ENCODE assay signal across 8 cellular contexts in genomic region chr2:222318026-222318711, GRCh38. TPM values are rescaled to one million over a fixed set of nuclear protein-coding genes. Genes with fewer than 3 reads are reported as not detected.
A peak's percentile ranks its signal among the peaks of the same experiment; 100 is the strongest.
DNase-seq lines count a peak whose midpoint lies in the region; ATAC-seq and TF ChIP-seq lines count a peak whose summit lies in the region.

No MANE protein-coding gene starts in this region.

- H3K4ac ChIP-seq in trophoblast cell (ENCODE audit: low read depth, low read length) = no peak overlapping the region

- H4K8ac ChIP-seq in trophoblast cell (ENCODE audit: low read depth, low read length) = no peak overlapping the region

- WGBS in trophoblast cell (ENCODE audit: extremely low coverage, insufficient coverage, insufficient read length) = no CpG with 5 or more reads among the region's 41 CpGs

- H3K4me2 ChIP-seq in trophoblast cell (ENCODE audit: low read length) = peak overlapping the region; percentile 75

- TF ChIP-seq CTCF in cardiac muscle cell (IDR thresholded peaks at IDR 0.05; ENCODE audit: low read depth, low read length) = peak; percentile 57

- H3K27ac Mint-ChIP-seq in activated naive CD4-positive, alpha-beta T cell treated with anti-CD3 and anti-CD28 coated beads, Interleukin-2, amount 50 U/mL, for 72 hours = no peak overlapping the region

- H2AK5ac ChIP-seq in trophoblast cell (ENCODE audit: low read length) = no peak overlapping the region

- no peak overlapping the region for H2AFZ ChIP-seq in trophoblast cell (ENCODE audit: insufficient read depth, low read length, poor library complexity)

- H3K79me1 ChIP-seq in trophoblast cell (ENCODE audit: low read length) = no peaks in the 10 kb centered on the region

- no peak overlapping the region for H2BK120ac ChIP-seq in trophoblast cell (ENCODE audit: insufficient read depth, low read length, poor library complexity)

- H3K36me3 ChIP-seq in cardiac muscle cell (no peaks in the 10 kb centered on the region), trophoblast cell (ENCODE audit: control insufficient read depth in 1 of 2, insufficient read depth in 2 of 2, low read length in 2 of 2) (no peaks in the 10 kb centered on the region)

- H4K91ac ChIP-seq in trophoblast cell (ENCODE audit: low read depth, low read length) = no peak overlapping the region

- ATAC-seq in GM21360 (IDR thresholded peaks at IDR 0.05; ENCODE audit: unreplicated experiment) (peak; percentile 53), HG03558 (IDR thresholded peaks at IDR 0.05; ENCODE audit: extremely low read depth, unreplicated experiment) (peak; percentile 30)
- peak; percentile 64 to 77 for ATAC-seq in activated naive CD4-positive, alpha-beta T cell treated with anti-CD3 and anti-CD28 coated beads, Interleukin-2, amount 50 U/mL, for 72 hours

- H3K4me3 ChIP-seq in cardiac muscle cell (peak overlapping the region; percentile 67), trophoblast cell (ENCODE audit: low read depth, low read length) (peak overlapping the region; percentile 65)

- H3K79me2 ChIP-seq in trophoblast cell (ENCODE audit: control insufficient read depth, insufficient read depth, low read length, poor library complexity) = no peaks in the 10 kb centered on the region

- H3K9me3 Mint-ChIP-seq in activated naive CD4-positive, alpha-beta T cell treated with anti-CD3 and anti-CD28 coated beads, Interleukin-2, amount 50 U/mL, for 72 hours = no peaks in the 10 kb centered on the region

- no peak overlapping the region for H3K14ac ChIP-seq in trophoblast cell (ENCODE audit: low read length)

- no peak overlapping the region for H4K12ac ChIP-seq in trophoblast cell (ENCODE audit: low read depth, low read length)

- H3K27ac ChIP-seq in cardiac muscle cell (no peak overlapping the region), trophoblast cell (ENCODE audit: low read depth, low read length) (no peak overlapping the region)

- H3K27me3 ChIP-seq in cardiac muscle cell (peaks cover 41% of the 10 kb centered on the region), trophoblast cell (ENCODE audit: insufficient read depth, low read length) (peaks cover 45% of the 10 kb centered on the region)

- H3K18ac ChIP-seq in trophoblast cell (ENCODE audit: low read length) = no peak overlapping the region

- H2BK5ac ChIP-seq in trophoblast cell (ENCODE audit: low read depth, low read length, poor library complexity) = no peak overlapping the region

- H3K9me3 ChIP-seq in cardiac muscle cell (ENCODE audit: low read depth) = no peaks in the 10 kb centered on the region
- no peaks in the 10 kb centered on the region for H3K9me3 ChIP-seq in trophoblast cell (ENCODE audit: insufficient read depth, low read depth, low read length)

- peaks cover 0 to 10% of the 10 kb centered on the region in 2 donors for H3K36me3 Mint-ChIP-seq in activated naive CD4-positive, alpha-beta T cell treated with anti-CD3 and anti-CD28 coated beads, Interleukin-2, amount 50 U/mL, for 72 hours

- H3K4me1 ChIP-seq in cardiac muscle cell (ENCODE audit: low read depth) = peaks cover 27% of the 10 kb centered on the region
- H3K4me1 ChIP-seq in trophoblast cell (ENCODE audit: control insufficient read depth in 1 of 2, insufficient read depth in 2 of 2, low read length in 2 of 2) = peaks cover 9 to 16% of the 10 kb centered on the region in 2 experiments

- H2BK12ac ChIP-seq in trophoblast cell (ENCODE audit: low read length) = no peak overlapping the region

- DNase-seq in NCI-H1417 (lab: John Stamatoyannopoulos, UW) = peak; percentile 69 to 93 (median 89)
- DNase-seq in NCI-H1417 treated with DMSO at 0.1 percent for 48 hours (lab: John Stamatoyannopoulos, UW) = no peak
- peak; percentile 94 for DNase-seq in NCI-H748 (lab: John Stamatoyannopoulos, UW; ENCODE audit: unreplicated experiment)
- peak in 1 of 2 donors; percentile 65 for DNase-seq in activated naive CD4-positive, alpha-beta T cell treated with anti-CD3 and anti-CD28 coated beads, Interleukin-2, amount 50 U/mL, for 72 hours (ENCODE audit: low spot score in 2 of 2)
- peak; percentile 83 to 85 for DNase-seq in cardiac muscle cell (ENCODE audit: low read depth in 1 of 2, low spot score in 1 of 2)
- DNase-seq in trophoblast cell = peak; percentile 88 to 90

- no peak overlapping the region for H3K23ac ChIP-seq in trophoblast cell (ENCODE audit: low read length)

- H3K9ac ChIP-seq in trophoblast cell (ENCODE audit: low read length) = no peak overlapping the region

RNA-seq across cellular contexts. Expression of gene PAX3, which starts 19.4 kb away (rescaled TPM):
- total RNA-seq in activated naive CD4-positive, alpha-beta T cell treated with anti-CD3 and anti-CD28 coated beads, Interleukin-2, amount 50 U/mL, for 72 hours = not detected
- 7.7 and 19.3 TPM in 2 replicates for total RNA-seq in cardiac muscle cell
- 8.0 and 8.8 TPM in 2 replicates for polyA plus RNA-seq in cardiac muscle cell
- not detected in 2 replicates for polyA plus RNA-seq in trophoblast cell (2013)
